ENCODE assay signal across 18 cellular contexts in genomic region chr18:60347526-60348045, GRCh38. TPM values are rescaled to one million over a fixed set of nuclear protein-coding genes. Genes with fewer than 3 reads are reported as not detected.
DNase-seq lines count a peak whose midpoint lies in the region; ATAC-seq and TF ChIP-seq lines count a peak whose summit lies in the region.
"Had no signal": no experiment of that assay in that cellular context is flagged by ENCODE, and none has a peak within 500 bp of the region (broad histone marks: within the 10 kb centered on the region; RNA-seq: fewer than 3 reads in every experiment).

No MANE protein-coding gene starts in this region.

- no peak overlapping the region for H3K4me3 Mint-ChIP-seq in stimulated activated memory B cell treated with anti-CD40 and anti-IgM and Interleukin-4, amounts not matched to agents 10 μg/mL and 1 μg/mL and 100 μg/mL, for 72 hours
- H3K4me3 Mint-ChIP-seq: B cell; CD4-positive, alpha-beta T cell had no signal

- H3K27ac Mint-ChIP-seq in stimulated activated memory B cell treated with anti-CD40 and anti-IgM and Interleukin-4, amounts not matched to agents 10 μg/mL and 1 μg/mL and 100 μg/mL, for 72 hours, result no peak overlapping the region
- H3K27ac Mint-ChIP-seq: B cell; CD4-positive, alpha-beta T cell had no signal

- TF ChIP-seq EP300 in transverse colon (IDR thresholded peaks at IDR 0.05; ENCODE audit: low read depth), result no peak

- no peaks in the 10 kb centered on the region for H4K20me1 ChIP-seq in PC-3 (ENCODE audit: low read length)

- no peaks in the 10 kb centered on the region for H3K36me3 ChIP-seq in PC-3 (ENCODE audit: low read depth, low read length)
- H3K36me3 ChIP-seq in kidney epithelial cell (ENCODE audit: control insufficient read depth, insufficient read depth, low read length), result no peaks in the 10 kb centered on the region
- no peaks in the 10 kb centered on the region for H3K36me3 ChIP-seq in transverse colon
- H3K36me3 ChIP-seq: HAP-1 had no signal

- H3K27me3 Mint-ChIP-seq in stimulated activated memory B cell treated with anti-CD40 and anti-IgM and Interleukin-4, amounts not matched to agents 10 μg/mL and 1 μg/mL and 100 μg/mL, for 72 hours, result no peaks in the 10 kb centered on the region
- H3K27me3 Mint-ChIP-seq: B cell; CD4-positive, alpha-beta T cell had no signal

- ATAC-seq in PC-3 (peak; percentile 77), GM18861 (IDR thresholded peaks at IDR 0.05; ENCODE audit: unreplicated experiment) (no peak)
- no peak for ATAC-seq in stimulated activated memory B cell treated with anti-CD40 and anti-IgM and Interleukin-4, amounts not matched to agents 10 μg/mL and 1 μg/mL and 100 μg/mL, for 72 hours

- no peak overlapping the region for H2AFZ ChIP-seq in PC-3 (ENCODE audit: low read length)

- H3K36me3 Mint-ChIP-seq in stimulated activated memory B cell treated with anti-CD40 and anti-IgM and Interleukin-4, amounts not matched to agents 10 μg/mL and 1 μg/mL and 100 μg/mL, for 72 hours, result no peaks in the 10 kb centered on the region

- peak overlapping the region; percentile 91 for H3K27ac ChIP-seq in PC-3 (ENCODE audit: low read length)
- no peak overlapping the region for H3K27ac ChIP-seq in transverse colon
- H3K27ac ChIP-seq: HL-60 had no signal

- H3K9ac ChIP-seq in PC-3 (ENCODE audit: low read length), result 0 out of 2 replicates have a peak overlapping the region, but pooled peaks have one; percentile 26

- POLR2A ChIA-PET in PC-3 (lab: Charles Lee; ENCODE audit: unreplicated experiment), result no interaction called here

- CTCF ChIA-PET in PC-3 (lab: Charles Lee), result no interaction called here

- TF ChIP-seq CTCF in PC-3 (conservative IDR thresholded peaks at IDR 0.05; ENCODE audit: low read depth, low read length) (no peak), astrocyte of the spinal cord (IDR thresholded peaks at IDR 0.05; ENCODE audit: low read depth, low read length) (no peak), kidney epithelial cell (IDR thresholded peaks at IDR 0.05; ENCODE audit: insufficient read depth, low read length, poor library complexity, severe bottlenecking) (no peak), transverse colon (IDR thresholded peaks at IDR 0.05) (no peak)

- WGBS in transverse colon (ENCODE audit: low coverage in 1 of 2), 2 donors, result 88 to 89% methylated on average over 4 of the region's 4 CpGs

- no peak overlapping the region for H3K4me3 ChIP-seq in PC-3 (ENCODE audit: low read length)
- H3K4me3 ChIP-seq in astrocyte of the spinal cord (ENCODE audit: low read depth, low read length), result no peak overlapping the region
- H3K4me3 ChIP-seq in kidney epithelial cell (ENCODE audit: low read depth, low read length), result no peak overlapping the region
- H3K4me3 ChIP-seq in transverse colon, result no peak overlapping the region
- H3K4me3 ChIP-seq: HAP-1 had no signal

- BruUV-seq in PC-3 (replicated peaks; lab: Mats Ljungman, UMichigan), result no TSS peak

- no peaks in the 10 kb centered on the region for H3K4me1 Mint-ChIP-seq in stimulated activated memory B cell treated with anti-CD40 and anti-IgM and Interleukin-4, amounts not matched to agents 10 μg/mL and 1 μg/mL and 100 μg/mL, for 72 hours
- H3K4me1 Mint-ChIP-seq: B cell had no signal

- H3F3A ChIP-seq in PC-3 (ENCODE audit: low read length, unreplicated experiment), result no peaks in the 10 kb centered on the region

- TF ChIP-seq POLR2A in transverse colon (IDR thresholded peaks at IDR 0.05), result no peak

- H3K27me3 ChIP-seq in PC-3 (ENCODE audit: low read length) (no peaks in the 10 kb centered on the region), kidney epithelial cell (ENCODE audit: control insufficient read depth, insufficient read depth, low read length) (no peaks in the 10 kb centered on the region), transverse colon (no peaks in the 10 kb centered on the region)

- in situ Hi-C loops in astrocyte of the spinal cord (cut with HindIII; ENCODE audit: low sequenced_read_pairs) (no loop called here), transverse colon (cut with MboI; ENCODE audit: low pct_ligation_motif_present in 1 of 4, low pct_unique_long_range_greater_than_20kb in 1 of 4, low sequenced_read_pairs in 3 of 4) (no loop called here)

- peaks cover 4% of the 10 kb centered on the region for H3K9me3 Mint-ChIP-seq in stimulated activated memory B cell treated with anti-CD40 and anti-IgM and Interleukin-4, amounts not matched to agents 10 μg/mL and 1 μg/mL and 100 μg/mL, for 72 hours

- DNase-seq in H4 (ENCODE audit: low spot score) (peak; percentile 11), PC-3 (peak; percentile 88), astrocyte of the spinal cord (ENCODE audit: low read depth, low spot score) (peak; percentile 14), kidney epithelial cell (ENCODE audit: low read depth) (peak; percentile 44), transverse colon (no peak), NCI-H187 treated with DMSO at 0.1 percent for 48 hours (lab: John Stamatoyannopoulos, UW) (no peak)
- DNase-seq: 8988T; C1 segment of cervical spinal cord; CD4-positive, alpha-beta T cell; DMS153; DMS79 treated with DMSO at 0.1 percent for 48 hours; EL; GOT3 had no signal

- no peaks in the 10 kb centered on the region for H3K9me3 ChIP-seq in PC-3 (ENCODE audit: low read length)
- no peaks in the 10 kb centered on the region for H3K9me3 ChIP-seq in transverse colon
- H3K9me3 ChIP-seq: HAP-1 had no signal

- no peak overlapping the region for H3K4me2 ChIP-seq in PC-3 (ENCODE audit: low read length)

- H3K4me1 ChIP-seq in PC-3 (ENCODE audit: insufficient read depth, low read length), result peaks cover 16% of the 10 kb centered on the region; the same call in 1 of the 2 replicates
- no peaks in the 10 kb centered on the region for H3K4me1 ChIP-seq in transverse colon

- H3K9me2 ChIP-seq in PC-3 (replicated peaks; ENCODE audit: low read length), result no peaks in the 10 kb centered on the region

- intact Hi-C loops in PC-3 (cut with micrococcal nuclease) (loop anchor here (2.0 to 5.0 kb wide), 2 partner anchors 200 to 351 kb away; no protein-coding TSS in a partner anchor), transverse colon (cut with DNase I; ENCODE audit: low total_unique reads) (loop anchor here (5.0 kb wide), 1 partner anchor 245 kb away; no protein-coding TSS in a partner anchor)

- H3K79me2 ChIP-seq in PC-3 (ENCODE audit: low read length), result no peaks in the 10 kb centered on the region

RNA-seq across cellular contexts. Expression of gene MC4R, which starts 25.0 kb away (rescaled TPM):
- 0.14 and 0.45 TPM in 2 replicates for total RNA-seq in H4 (2014; rRNA removed; shearing (Covaris generic))
- total RNA-seq in PC-3 (2014; rRNA removed) (not detected in 2 replicates), kidney epithelial cell (0.55 TPM in 1 of 2 replicates, not detected in the other), transverse colon (not detected)
- total RNA-seq: B cell; CD4-positive, alpha-beta T cell had no signal

Comparison
In these comparisons a context has a peak if more than half of its experiments do, and no peak if none do; other contexts are left out.
1. DNase-seq: peak in H4 (single experiment), PC-3 (single experiment), astrocyte of the spinal cord (single experiment) and kidney epithelial cell (single experiment); none in transverse colon (single experiment) and NCI-H187 treated with DMSO at 0.1 percent for 48 hours (single experiment).